In the genomic region with DNA sequence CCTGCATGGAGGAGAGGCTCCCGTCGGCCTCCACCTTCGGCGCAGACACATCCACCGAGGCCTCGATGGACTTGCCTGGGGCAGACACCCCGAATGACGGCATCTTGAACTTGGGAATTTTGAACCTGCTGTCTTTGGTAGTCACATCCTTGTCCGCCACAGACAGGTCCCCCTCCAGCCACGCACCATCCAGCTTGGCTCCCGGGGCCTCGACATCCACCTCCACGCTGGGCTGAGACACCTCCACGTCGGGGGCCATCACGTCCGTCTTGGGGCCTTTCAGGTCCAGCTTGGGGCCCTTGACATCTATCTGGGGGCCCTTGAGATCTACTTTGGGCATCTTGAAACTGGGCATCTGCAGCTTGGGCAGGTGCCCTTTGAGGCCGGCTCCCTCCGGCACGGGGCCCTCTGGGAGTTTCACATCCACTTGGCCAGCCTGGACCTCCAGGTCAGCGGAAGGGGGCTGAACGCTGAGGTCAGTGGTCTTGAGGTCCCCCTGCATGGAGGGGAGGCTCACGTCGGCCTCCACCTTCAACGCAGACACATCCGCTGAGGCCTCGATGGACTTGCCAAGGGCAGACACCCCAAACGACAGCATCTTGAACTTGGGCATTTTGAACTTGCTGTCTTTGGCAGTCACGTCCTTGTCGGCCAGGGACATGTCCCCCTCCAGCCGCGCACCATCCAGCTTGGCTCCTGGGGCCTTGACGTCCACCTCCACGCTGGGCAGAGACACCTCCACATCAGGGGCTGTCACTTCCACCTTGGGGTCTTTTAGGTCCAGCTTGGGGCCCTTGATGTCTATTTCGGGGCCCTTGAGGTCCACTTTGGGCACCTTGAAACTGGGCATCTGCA, we compare ENCODE assay signal across 5 cellular contexts. TPM values are rescaled to one million over a fixed set of nuclear protein-coding genes. Genes with fewer than 3 reads are reported as not detected.
"Had no signal": no experiment of that assay in that cellular context is flagged by ENCODE, and none has a peak within 500 bp of the region (broad histone marks: within the 10 kb centered on the region; RNA-seq: fewer than 3 reads in every experiment).

No MANE protein-coding gene starts in this region.

RNA-seq across cellular contexts. Expression of a gene that starts 23.4 kb away (rescaled TPM):
- total RNA-seq: GM23338, H1, H9, HT-29, IMR-90 had no signal
- polyA plus RNA-seq: GM23338 had no signal
